In genomic region chr1:145690587-145691558, GRCh38 we compare ENCODE assay signal across 8 cellular contexts. TPM values are rescaled to one million over a fixed set of nuclear protein-coding genes. Genes with fewer than 3 reads are reported as not detected.
DNase-seq lines count a peak whose midpoint lies in the region; ATAC-seq and TF ChIP-seq lines count a peak whose summit lies in the region.

No MANE protein-coding gene starts in this region.

- peak; percentile 22 for DNase-seq in GM12864 (ENCODE audit: low read depth)
- peak; percentile 52 to 61 for DNase-seq in HAP-1 (ENCODE audit: low spot score in 2 of 2)
- DNase-seq in RWPE1 (ENCODE audit: low spot score), result peak; percentile 25
- peak; percentile 32 for DNase-seq in epidermal melanocyte (ENCODE audit: insufficient read length, low spot score)
- peak; percentile 3 for DNase-seq in stimulated activated CD4-positive, alpha-beta T cell treated with anti-CD3 and anti-CD28 coated beads, Interleukin-2, amount 100 ng/mL, for 4 hours (ENCODE audit: low read depth)
- no peak for DNase-seq in NCI-H345 (lab: John Stamatoyannopoulos, UW)
- DNase-seq in occipital lobe (lab: John Stamatoyannopoulos, UW), result no peak

- in situ Hi-C loops in HAP-1 (cut with MboI; ENCODE audit: low sequenced_read_pairs), result no loop called here

- peaks cover 13% of the 10 kb centered on the region; the same call in 1 of the 2 replicates for H3K4me1 ChIP-seq in HAP-1

- TF ChIP-seq CTCF in GM12864 (IDR thresholded peaks at IDR 0.05; ENCODE audit: low read depth, low read length, missing control alignments) (no peak), RWPE1 (conservative IDR thresholded peaks at IDR 0.05; ENCODE audit: low read depth) (no peak)

- no peak for ATAC-seq in HG02571 (IDR thresholded peaks at IDR 0.05; ENCODE audit: unreplicated experiment)

- no peaks in the 10 kb centered on the region for H3K27me3 ChIP-seq in HAP-1 (ENCODE audit: low read depth)

- H3K36me3 ChIP-seq in HAP-1 (replicated peaks), result no peaks in the 10 kb centered on the region

- CTCF ChIA-PET in RWPE1 (lab: Yijun Ruan, JAX), result no interaction called here

- POLR2A ChIA-PET in RWPE1 (lab: Yijun Ruan, JAX; ENCODE audit: low non-redundant PET), result no interaction called here

- H3K27ac ChIP-seq in RWPE1, result peak overlapping the region; percentile 69

- no peaks in the 10 kb centered on the region for H3K9me3 ChIP-seq in HAP-1

- H3K4me3 ChIP-seq in GM12864 (ENCODE audit: low read depth, low read length), result no peak overlapping the region
- H3K4me3 ChIP-seq in HAP-1, result no peak overlapping the region

RNA-seq across cellular contexts. Expression of gene PDZK1, which starts 16.3 kb away (rescaled TPM):
- 0.78 TPM for total RNA-seq in occipital lobe

RNA-seq across cellular contexts. Expression of gene CD160, which starts 28.4 kb away (rescaled TPM):
- 0.16 TPM for total RNA-seq in occipital lobe

Comparison
In these comparisons a context has a peak if more than half of its experiments do, and no peak if none do; other contexts are left out.
1. DNase-seq: peak in GM12864 (single experiment), HAP-1 (2 of 2), RWPE1 (single experiment), epidermal melanocyte (single experiment) and stimulated activated CD4-positive, alpha-beta T cell treated with anti-CD3 and anti-CD28 coated beads, Interleukin-2, amount 100 ng/mL, for 4 hours (single experiment); none in NCI-H345 (single experiment) and occipital lobe (single experiment).